In genomic region chr3:129518581-129518980, GRCh38 we compare ENCODE assay signal across 38 cellular contexts. TPM values are rescaled to one million over a fixed set of nuclear protein-coding genes. Genes with fewer than 3 reads are reported as not detected.
"Had no signal": no experiment of that assay in that cellular context is flagged by ENCODE, and none has a peak within 500 bp of the region (broad histone marks: within the 10 kb centered on the region; RNA-seq: fewer than 3 reads in every experiment).

No MANE protein-coding gene starts in this region.

- H3K4me1 ChIP-seq: adrenal gland, body of pancreas, breast epithelium had no signal

- H3K27ac ChIP-seq: adrenal gland, body of pancreas, brain microvascular endothelial cell, breast epithelium, VCaP had no signal

- H3K4me3 ChIP-seq: adrenal gland, body of pancreas, breast epithelium had no signal

- H3K4me1 Mint-ChIP-seq: activated B cell treated with CpG ODN at 0.5 μM for 24 hours; activated CD4-positive, alpha-beta T cell treated with anti-CD3 and anti-CD28 coated beads, Interleukin-2, amount 10 ng/mL, durations not matched to agents 24 days and 14 days; activated naive CD8-positive, alpha-beta T cell treated with anti-CD3 and anti-CD28 coated beads for 36 hours; activated T-helper 17 cell treated with anti-CD3 and anti-CD28 coated beads, Interleukin-2, amount 50 U/mL, for 72 hours had no signal

- H3K4me3 Mint-ChIP-seq: activated B cell treated with CpG ODN at 0.5 μM for 24 hours; activated CD4-positive, alpha-beta memory T cell treated with anti-CD3 and anti-CD28 coated beads for 36 hours; activated CD4-positive, alpha-beta T cell treated with anti-CD3 and anti-CD28 coated beads, Interleukin-2, amount 10 ng/mL, durations not matched to agents 24 days and 14 days; activated CD8-positive, alpha-beta T cell treated with anti-CD3 and anti-CD28 coated beads for 36 hours; activated naive CD4-positive, alpha-beta T cell treated with anti-CD3 and anti-CD28 coated beads for 36 hours; activated naive CD8-positive, alpha-beta T cell treated with anti-CD3 and anti-CD28 coated beads for 36 hours; activated T-cell treated with anti-CD3 and anti-CD28 coated beads, Interleukin-2, amount 50 U/mL, for 4 hours; activated T-cell treated with anti-CD3 and anti-CD28 coated beads, Interleukin-2, amount 50 U/mL, for 72 hours; activated T-helper 1 cell treated with anti-CD3 and anti-CD28 coated beads, Interleukin-12 subunit alpha, Interleukin-12 subunit beta, Interleukin-2, Interleukin-4 antibody, amounts not matched to agents 30 ng/mL and 10 ng/mL and 1 ng/mL, durations not matched to agents 14 hours and 24 hours and 36 hours; activated T-helper 17 cell treated with anti-CD3 and anti-CD28 coated beads, Interleukin-2, amount 50 U/mL, for 72 hours; T-helper 1 cell treated with Interleukin-12 subunit alpha and Interleukin-12 subunit beta and Interleukin-4 antibody, amounts not matched to agents 30 μg/mL and 1 μg/mL, for 36 hours; T-helper 2 cell treated with Interferon-gamma antibody and Interleukin-4, amounts not matched to agents 5 μg/mL and 100 μg/mL, for 36 hours had no signal

- H3K9me3 Mint-ChIP-seq: activated B cell treated with CpG ODN at 0.5 μM for 24 hours; activated CD4-positive, alpha-beta memory T cell treated with anti-CD3 and anti-CD28 coated beads for 36 hours; activated CD4-positive, alpha-beta T cell treated with anti-CD3 and anti-CD28 coated beads, Interleukin-2, amount 10 ng/mL, durations not matched to agents 24 days and 14 days; activated CD8-positive, alpha-beta T cell treated with anti-CD3 and anti-CD28 coated beads for 36 hours; activated naive CD4-positive, alpha-beta T cell treated with anti-CD3 and anti-CD28 coated beads for 36 hours; activated naive CD4-positive, alpha-beta T cell treated with anti-CD3 and anti-CD28 coated beads, Interleukin-2, amount 50 U/mL, for 72 hours; activated naive CD8-positive, alpha-beta T cell treated with anti-CD3 and anti-CD28 coated beads for 36 hours; activated T-cell treated with anti-CD3 and anti-CD28 coated beads, Interleukin-2, amount 50 U/mL, for 4 hours; activated T-cell treated with anti-CD3 and anti-CD28 coated beads, Interleukin-2, amount 50 U/mL, for 72 hours; activated T-helper 1 cell treated with anti-CD3 and anti-CD28 coated beads, Interleukin-12 subunit alpha, Interleukin-12 subunit beta, Interleukin-2, Interleukin-4 antibody, amounts not matched to agents 30 ng/mL and 10 ng/mL and 1 ng/mL, durations not matched to agents 14 hours and 24 hours and 36 hours; activated T-helper 17 cell treated with anti-CD3 and anti-CD28 coated beads, Interleukin-2, amount 50 U/mL, for 72 hours; T-helper 1 cell treated with Interleukin-12 subunit alpha and Interleukin-12 subunit beta and Interleukin-4 antibody, amounts not matched to agents 30 μg/mL and 1 μg/mL, for 36 hours; T-helper 2 cell treated with Interferon-gamma antibody and Interleukin-4, amounts not matched to agents 5 μg/mL and 100 μg/mL, for 36 hours had no signal

- ATAC-seq: activated CD8-positive, alpha-beta T cell treated with anti-CD3 and anti-CD28 coated beads for 36 hours; activated naive CD4-positive, alpha-beta T cell treated with anti-CD3 and anti-CD28 coated beads, Interleukin-2, amount 50 U/mL, for 72 hours; activated T-cell treated with anti-CD3 and anti-CD28 coated beads, Interleukin-2, amount 50 U/mL, for 4 hours; activated T-cell treated with anti-CD3 and anti-CD28 coated beads, Interleukin-2, amount 50 U/mL, for 72 hours; activated T-helper 17 cell treated with anti-CD3 and anti-CD28 coated beads, Interleukin-2, amount 50 U/mL, for 72 hours; body of pancreas had no signal

- H3K27ac Mint-ChIP-seq: activated B cell treated with CpG ODN at 0.5 μM for 24 hours; activated CD4-positive, alpha-beta memory T cell treated with anti-CD3 and anti-CD28 coated beads for 36 hours; activated CD4-positive, alpha-beta T cell treated with anti-CD3 and anti-CD28 coated beads, Interleukin-2, amount 10 ng/mL, durations not matched to agents 24 days and 14 days; activated CD8-positive, alpha-beta T cell treated with anti-CD3 and anti-CD28 coated beads for 36 hours; activated naive CD4-positive, alpha-beta T cell treated with anti-CD3 and anti-CD28 coated beads for 36 hours; activated naive CD4-positive, alpha-beta T cell treated with anti-CD3 and anti-CD28 coated beads, Interleukin-2, amount 50 U/mL, for 72 hours; activated naive CD8-positive, alpha-beta T cell treated with anti-CD3 and anti-CD28 coated beads for 36 hours; activated T-cell treated with anti-CD3 and anti-CD28 coated beads, Interleukin-2, amount 50 U/mL, for 72 hours; activated T-helper 1 cell treated with anti-CD3 and anti-CD28 coated beads, Interleukin-12 subunit alpha, Interleukin-12 subunit beta, Interleukin-2, Interleukin-4 antibody, amounts not matched to agents 30 ng/mL and 10 ng/mL and 1 ng/mL, durations not matched to agents 14 hours and 24 hours and 36 hours; activated T-helper 17 cell treated with anti-CD3 and anti-CD28 coated beads, Interleukin-2, amount 50 U/mL, for 72 hours; T-helper 1 cell treated with Interleukin-12 subunit alpha and Interleukin-12 subunit beta and Interleukin-4 antibody, amounts not matched to agents 30 μg/mL and 1 μg/mL, for 36 hours; T-helper 2 cell treated with Interferon-gamma antibody and Interleukin-4, amounts not matched to agents 5 μg/mL and 100 μg/mL, for 36 hours had no signal

- H3K36me3 Mint-ChIP-seq: activated naive CD4-positive, alpha-beta T cell treated with anti-CD3 and anti-CD28 coated beads, Interleukin-2, amount 50 U/mL, for 72 hours had no signal

- H3K9me3 ChIP-seq: adrenal gland, body of pancreas, breast epithelium had no signal

- H3K27me3 Mint-ChIP-seq: activated B cell treated with CpG ODN at 0.5 μM for 24 hours; activated CD4-positive, alpha-beta memory T cell treated with anti-CD3 and anti-CD28 coated beads for 36 hours; activated CD4-positive, alpha-beta T cell treated with anti-CD3 and anti-CD28 coated beads, Interleukin-2, amount 10 ng/mL, durations not matched to agents 24 days and 14 days; activated CD8-positive, alpha-beta T cell treated with anti-CD3 and anti-CD28 coated beads for 36 hours; activated naive CD8-positive, alpha-beta T cell treated with anti-CD3 and anti-CD28 coated beads for 36 hours; activated T-helper 17 cell treated with anti-CD3 and anti-CD28 coated beads, Interleukin-2, amount 50 U/mL, for 72 hours had no signal

- H3K27me3 ChIP-seq: adrenal gland, body of pancreas, brain microvascular endothelial cell, breast epithelium had no signal

- H3K36me3 ChIP-seq: brain microvascular endothelial cell, breast epithelium had no signal

- DNase-seq: activated B cell treated with CpG ODN at 0.5 μM for 24 hours; activated CD4-positive, alpha-beta memory T cell treated with anti-CD3 and anti-CD28 coated beads for 36 hours; activated CD4-positive, alpha-beta T cell treated with anti-CD3 and anti-CD28 coated beads for 4 hours; activated CD4-positive, alpha-beta T cell treated with anti-CD3 and anti-CD28 coated beads, Interleukin-2, amount 10 ng/mL, durations not matched to agents 24 days and 14 days; activated CD4-positive, alpha-beta T cell treated with anti-CD3 and anti-CD28 coated beads, Interleukin-2, amount 50 U/mL, for 1 hour; activated CD4-positive, alpha-beta T cell treated with anti-CD3 and anti-CD28 coated beads, Interleukin-2, amount 50 U/mL, for 4 hours; activated CD4-positive, CD25-positive, alpha-beta regulatory T cell treated with anti-CD3 and anti-CD28 coated beads, Interleukin-2, amount 50 U/mL, for 72 hours; activated CD8-positive, alpha-beta memory T cell treated with anti-CD3 and anti-CD28 coated beads, Interleukin-2, amount 50 U/mL, for 4 hours; activated CD8-positive, alpha-beta T cell treated with anti-CD3 and anti-CD28 coated beads for 36 hours; activated effector memory CD4-positive, alpha-beta T cell treated with anti-CD3 and anti-CD28 coated beads, Interleukin-2, amount 50 U/mL, for 16 hours; activated gamma-delta T cell treated with Interleukin-2 at 50 U/mL for 16 hours; activated naive CD4-positive, alpha-beta T cell; activated naive CD4-positive, alpha-beta T cell treated with anti-CD3 and anti-CD28 coated beads for 36 hours; activated naive CD4-positive, alpha-beta T cell treated with anti-CD3 and anti-CD28 coated beads, Interleukin-2, amount 50 U/mL, for 16 hours; activated naive CD8-positive, alpha-beta T cell treated with anti-CD3 and anti-CD28 coated beads for 36 hours; activated T-cell treated with anti-CD3 and anti-CD28 coated beads for 4 hours; activated T-cell treated with anti-CD3 and anti-CD28 coated beads, Interleukin-2, amount 50 U/mL, for 1 hour; activated T-cell treated with anti-CD3 and anti-CD28 coated beads, Interleukin-2, amount 50 U/mL, for 4 hours; activated T-cell treated with anti-CD3 and anti-CD28 coated beads, Interleukin-2, amount 50 U/mL, for 72 hours; adrenal gland; amniotic stem cell; aorta; body of pancreas; brain microvascular endothelial cell; central memory CD4-positive, alpha-beta T cell; T-helper 1 cell; T-helper 2 cell; T-helper 9 cell had no signal

RNA-seq across cellular contexts. Expression of gene RHO, which starts 9.9 kb away (rescaled TPM):
- total RNA-seq: activated B cell treated with CpG ODN at 0.5 μM for 24 hours; activated CD4-positive, alpha-beta memory T cell treated with anti-CD3 and anti-CD28 coated beads for 36 hours; activated CD4-positive, alpha-beta T cell treated with anti-CD3 and anti-CD28 coated beads, Interleukin-2, amount 10 ng/mL, durations not matched to agents 24 days and 14 days; activated CD8-positive, alpha-beta memory T cell treated with anti-CD3 and anti-CD28 coated beads for 36 hours; activated CD8-positive, alpha-beta T cell treated with anti-CD3 and anti-CD28 coated beads for 36 hours; activated naive CD4-positive, alpha-beta T cell treated with anti-CD3 and anti-CD28 coated beads for 36 hours; activated naive CD4-positive, alpha-beta T cell treated with anti-CD3 and anti-CD28 coated beads, Interleukin-2, amount 50 U/mL, for 72 hours; activated naive CD8-positive, alpha-beta T cell treated with anti-CD3 and anti-CD28 coated beads for 36 hours; activated T-cell treated with anti-CD3 and anti-CD28 coated beads, Interleukin-2, amount 50 U/mL, for 4 hours; activated T-cell treated with anti-CD3 and anti-CD28 coated beads, Interleukin-2, amount 50 U/mL, for 72 hours; activated T-helper 1 cell treated with anti-CD3 and anti-CD28 coated beads, Interleukin-12 subunit alpha, Interleukin-12 subunit beta, Interleukin-2, Interleukin-4 antibody, amounts not matched to agents 30 ng/mL and 10 ng/mL and 1 ng/mL, durations not matched to agents 14 hours and 24 hours and 36 hours; activated T-helper 17 cell treated with anti-CD3 and anti-CD28 coated beads, Interleukin-2, amount 50 U/mL, for 72 hours; adrenal gland; astrocyte; body of pancreas; cardiac septum had no signal
- polyA plus RNA-seq: adrenal gland, aorta had no signal

RNA-seq across cellular contexts. Expression of gene H1-8, which starts 24.4 kb away (rescaled TPM):
- total RNA-seq: activated B cell treated with CpG ODN at 0.5 μM for 24 hours; activated CD4-positive, alpha-beta memory T cell treated with anti-CD3 and anti-CD28 coated beads for 36 hours; activated CD4-positive, alpha-beta T cell treated with anti-CD3 and anti-CD28 coated beads, Interleukin-2, amount 10 ng/mL, durations not matched to agents 24 days and 14 days; activated CD8-positive, alpha-beta memory T cell treated with anti-CD3 and anti-CD28 coated beads for 36 hours; activated CD8-positive, alpha-beta T cell treated with anti-CD3 and anti-CD28 coated beads for 36 hours; activated naive CD4-positive, alpha-beta T cell treated with anti-CD3 and anti-CD28 coated beads for 36 hours; activated naive CD4-positive, alpha-beta T cell treated with anti-CD3 and anti-CD28 coated beads, Interleukin-2, amount 50 U/mL, for 72 hours; activated naive CD8-positive, alpha-beta T cell treated with anti-CD3 and anti-CD28 coated beads for 36 hours; activated T-cell treated with anti-CD3 and anti-CD28 coated beads, Interleukin-2, amount 50 U/mL, for 4 hours; activated T-cell treated with anti-CD3 and anti-CD28 coated beads, Interleukin-2, amount 50 U/mL, for 72 hours; activated T-helper 1 cell treated with anti-CD3 and anti-CD28 coated beads, Interleukin-12 subunit alpha, Interleukin-12 subunit beta, Interleukin-2, Interleukin-4 antibody, amounts not matched to agents 30 ng/mL and 10 ng/mL and 1 ng/mL, durations not matched to agents 14 hours and 24 hours and 36 hours; activated T-helper 17 cell treated with anti-CD3 and anti-CD28 coated beads, Interleukin-2, amount 50 U/mL, for 72 hours; adrenal gland; aorta; astrocyte; body of pancreas; breast epithelium; cardiac septum had no signal
- polyA plus RNA-seq: adrenal gland, aorta had no signal
